21 cellular contexts compared by ENCODE assay signal in genomic region chr2:76039505-76039904, GRCh38.
DNase-seq lines count a peak whose midpoint lies in the region; ATAC-seq, FAIRE-seq and TF ChIP-seq lines count a peak whose summit lies in the region.
"Had no signal": no experiment of that assay in that cellular context is flagged by ENCODE, and none has a peak within 500 bp of the region (broad histone marks: within the 10 kb centered on the region; RNA-seq: fewer than 3 reads in every experiment).

No MANE protein-coding gene starts in this region.

- CTCF ChIA-PET in K562 (lab: Yijun Ruan, JAX; ENCODE audit: low intra/inter-chr PET ratio), result no interaction called here
- CTCF ChIA-PET in activated CD4-positive, alpha-beta memory T cell treated with anti-CD3 and anti-CD28 coated beads for 36 hours (lab: Charles Lee), result no interaction called here

- POLR2A ChIA-PET in K562 (lab: Yijun Ruan, JAX), result no interaction called here
- POLR2A ChIA-PET in activated CD4-positive, alpha-beta memory T cell treated with anti-CD3 and anti-CD28 coated beads for 36 hours (lab: Charles Lee), result no interaction called here

- ATAC-seq in GM18868 (IDR thresholded peaks at IDR 0.05; ENCODE audit: unreplicated experiment), result peak; percentile 82
- no peak for ATAC-seq in K562
- ATAC-seq: CD8-positive, alpha-beta T cell had no signal

- no peaks in the 10 kb centered on the region for H3K4me1 Mint-ChIP-seq in activated CD4-positive, alpha-beta memory T cell treated with anti-CD3 and anti-CD28 coated beads for 36 hours (ENCODE audit: low read depth)
- H3K4me1 Mint-ChIP-seq: B cell; CD4-positive, CD25-positive, alpha-beta regulatory T cell had no signal

- H4K20me1 ChIP-seq in K562 (replicated peaks; ENCODE audit: control insufficient read depth, insufficient read depth, low read length), result no peaks in the 10 kb centered on the region
- H4K20me1 ChIP-seq: BLaER1 had no signal

- H3K4me3 Mint-ChIP-seq in activated CD4-positive, alpha-beta memory T cell treated with anti-CD3 and anti-CD28 coated beads for 36 hours, result no peak overlapping the region
- H3K4me3 Mint-ChIP-seq: B cell; CD4-positive, CD25-positive, alpha-beta regulatory T cell; CD8-positive, alpha-beta T cell had no signal

- BruUV-seq in K562 (replicated peaks; lab: Mats Ljungman, UMichigan), result no TSS peak

- TF ChIP-seq EP300 in K562 (IDR thresholded peaks at IDR 0.05; ENCODE audit: low read length), result no peak

- in situ Hi-C loops in K562 (cut with MboI), result no loop called here

- H3K9me3 ChIP-seq in K562 (replicated peaks; ENCODE audit: control insufficient read depth, insufficient read depth, low read depth, low read length), result no peaks in the 10 kb centered on the region
- H3K9me3 ChIP-seq: BLaER1, Caco-2 had no signal

- H3K9me3 Mint-ChIP-seq in activated CD4-positive, alpha-beta memory T cell treated with anti-CD3 and anti-CD28 coated beads for 36 hours, result peaks cover 5% of the 10 kb centered on the region

- no peaks in the 10 kb centered on the region for H3K4me1 ChIP-seq in K562 (replicated peaks in 1 of 2; ENCODE audit: control insufficient read depth in 2 of 2, insufficient read depth in 2 of 2, low read length in 2 of 2)
- H3K4me1 ChIP-seq: BLaER1, Caco-2 had no signal

- TF ChIP-seq RAD21 in K562 (CRISPR knock-in tag; conservative IDR thresholded peaks at IDR 0.05 in 1 of 2, IDR thresholded peaks at IDR 0.05 in 1 of 2), result no peak

- no peak overlapping the region for H3K27ac Mint-ChIP-seq in activated CD4-positive, alpha-beta memory T cell treated with anti-CD3 and anti-CD28 coated beads for 36 hours
- H3K27ac Mint-ChIP-seq: B cell; CD4-positive, CD25-positive, alpha-beta regulatory T cell; CD8-positive, alpha-beta T cell had no signal

- no peaks in the 10 kb centered on the region for H3K36me3 Mint-ChIP-seq in activated CD4-positive, alpha-beta memory T cell treated with anti-CD3 and anti-CD28 coated beads for 36 hours
- H3K36me3 Mint-ChIP-seq: CD4-positive, CD25-positive, alpha-beta regulatory T cell; CD8-positive, alpha-beta T cell had no signal

- intact Hi-C loops in K562 (cut with micrococcal nuclease), result no loop called here
- intact Hi-C loops in activated CD4-positive, alpha-beta memory T cell treated with anti-CD3 and anti-CD28 coated beads for 36 hours (cut with micrococcal nuclease), result no loop called here

- H2AFZ ChIP-seq in K562 (ENCODE audit: low read depth, low read length), result no peak overlapping the region
- H2AFZ ChIP-seq: GM23248 had no signal

- H3K4me3 ChIP-seq in K562, result no peak overlapping the region
- H3K4me3 ChIP-seq: BLaER1, GM23248 had no signal

- no peak overlapping the region for H3K4me2 ChIP-seq in K562 (ENCODE audit: insufficient read depth, low read length)
- H3K4me2 ChIP-seq: BLaER1 had no signal

- H3K9ac ChIP-seq in K562 (ENCODE audit: insufficient read depth in 1 of 2, low read depth in 2 of 2, low read length in 2 of 2), result no peak overlapping the region
- H3K9ac ChIP-seq: BLaER1, GM23248 had no signal

- no peak overlapping the region for H3K27ac ChIP-seq in K562 (ENCODE audit: extremely low read depth, low read depth, low read length)
- H3K27ac ChIP-seq: BLaER1, C4-2B, GM23248 had no signal

- TF ChIP-seq POLR2A in GM12891 (IDR thresholded peaks at IDR 0.05; ENCODE audit: low read depth, low read length) (no peak), K562 (conservative IDR thresholded peaks at IDR 0.05) (no peak)

- FAIRE-seq in GM12891 (lab: Jason Lieb, UNC) (no peak), K562 (lab: Jason Lieb, UNC) (no peak)
- FAIRE-seq: GM12892, GM19239, H1 had no signal

- no peaks in the 10 kb centered on the region for H3K79me2 ChIP-seq in K562 (ENCODE audit: control insufficient read depth, insufficient read depth, low read length)

- no peak for TF ChIP-seq CTCF in K562 (IDR thresholded peaks at IDR 0.05 in 2 of 3, conservative IDR thresholded peaks at IDR 0.05 in 1 of 3; ENCODE audit: insufficient read depth in 2 of 3, low read depth in 1 of 3, low read length in 3 of 3)

- H3K27me3 ChIP-seq in K562 (ENCODE audit: control insufficient read depth in 2 of 2, insufficient read depth in 2 of 2, low read length in 2 of 2), result no peaks in the 10 kb centered on the region
- H3K27me3 ChIP-seq: BLaER1 had no signal

- no peaks in the 10 kb centered on the region for H3K9me1 ChIP-seq in K562 (ENCODE audit: control insufficient read depth, insufficient read depth, low read length)

- no peak for DNase-seq in GM12891 (ENCODE audit: insufficient read length, low spot score)
- peak; percentile 61 for DNase-seq in OCI-M1 (lab: John Stamatoyannopoulos, UW)
- DNase-seq in K562 (ENCODE audit: extremely low read depth in 1 of 4, low spot score in 3 of 4), result no peak
- DNase-seq in GM03348 (ENCODE audit: low spot score), result no peak
- DNase-seq in T1000 (lab: John Stamatoyannopoulos, UW), result no peak
- DNase-seq in activated CD4-positive, alpha-beta memory T cell treated with anti-CD3 and anti-CD28 coated beads for 36 hours, result no peak
- DNase-seq: Caco-2; CD4-positive, CD25-positive, alpha-beta regulatory T cell; CD8-positive, alpha-beta T cell; DMS153; DND-41; GM23248; H7; HCEC 1CT had no signal

- no peaks in the 10 kb centered on the region for H3K27me3 Mint-ChIP-seq in activated CD4-positive, alpha-beta memory T cell treated with anti-CD3 and anti-CD28 coated beads for 36 hours
- H3K27me3 Mint-ChIP-seq: B cell; CD4-positive, CD25-positive, alpha-beta regulatory T cell had no signal

- no peaks in the 10 kb centered on the region for H3K36me3 ChIP-seq in K562 (ENCODE audit: control insufficient read depth, insufficient read depth, low read length)
- H3K36me3 ChIP-seq: BLaER1 had no signal

TF ChIP-seq in GM12891, 5 proteins besides CTCF, POLR2A, EP300 and RAD21:
- no peak for TF ChIP-seq PAX5 (IDR thresholded peaks at IDR 0.05; ENCODE audit: insufficient read depth, low read length, severe bottlenecking)
- TF ChIP-seq POU2F2 (IDR thresholded peaks at IDR 0.05; ENCODE audit: low read depth, low read length), result no peak
- TF ChIP-seq TAF1 (IDR thresholded peaks at IDR 0.05; ENCODE audit: low read depth, low read length), result no peak
- TF ChIP-seq SPI1 (IDR thresholded peaks at IDR 0.05; ENCODE audit: low read depth, low read length), result peak; percentile 36; the same call in 1 of the 2 replicates
- TF ChIP-seq POLR2AphosphoS5 (IDR thresholded peaks at IDR 0.05; ENCODE audit: low read depth, low read length), result no peak
TF ChIP-seq in GM12891: peak in this region for 1.

TF ChIP-seq in K562, 482 proteins besides CTCF, POLR2A, EP300 and RAD21:
- TF ChIP-seq RCOR1 (IDR thresholded peaks at IDR 0.05; ENCODE audit: borderline replicate concordance in 1 of 2, low read depth in 2 of 2, low read length in 2 of 2), result no peak
- no peak for TF ChIP-seq E2F8 (IDR thresholded peaks at IDR 0.05; ENCODE audit: low read depth, partially characterized antibody)
- TF ChIP-seq ZNF311 (CRISPR knock-in tag; IDR thresholded peaks at IDR 0.05), result no peak
- TF ChIP-seq USF1 (CRISPR knock-in tag; IDR thresholded peaks at IDR 0.05), result no peak
- TF ChIP-seq SPI1 (IDR thresholded peaks at IDR 0.05; ENCODE audit: borderline replicate concordance, low read depth, low read length), result peak; percentile 68
- TF ChIP-seq HNRNPL (IDR thresholded peaks at IDR 0.05; ENCODE audit: low read depth, low read length), result no peak
- TF ChIP-seq CHCHD3 (CRISPR knock-in tag; IDR thresholded peaks at IDR 0.05), result no peak
- TF ChIP-seq GATAD2B (IDR thresholded peaks at IDR 0.05; ENCODE audit: borderline replicate concordance), result no peak
- 0 out of 2 replicates have a peak, but pooled peaks have one; percentile 28 for TF ChIP-seq SOX6 (IDR thresholded peaks at IDR 0.05)
